Comparison of ENCODE assay signal across 20 cellular contexts in the genomic region with DNA sequence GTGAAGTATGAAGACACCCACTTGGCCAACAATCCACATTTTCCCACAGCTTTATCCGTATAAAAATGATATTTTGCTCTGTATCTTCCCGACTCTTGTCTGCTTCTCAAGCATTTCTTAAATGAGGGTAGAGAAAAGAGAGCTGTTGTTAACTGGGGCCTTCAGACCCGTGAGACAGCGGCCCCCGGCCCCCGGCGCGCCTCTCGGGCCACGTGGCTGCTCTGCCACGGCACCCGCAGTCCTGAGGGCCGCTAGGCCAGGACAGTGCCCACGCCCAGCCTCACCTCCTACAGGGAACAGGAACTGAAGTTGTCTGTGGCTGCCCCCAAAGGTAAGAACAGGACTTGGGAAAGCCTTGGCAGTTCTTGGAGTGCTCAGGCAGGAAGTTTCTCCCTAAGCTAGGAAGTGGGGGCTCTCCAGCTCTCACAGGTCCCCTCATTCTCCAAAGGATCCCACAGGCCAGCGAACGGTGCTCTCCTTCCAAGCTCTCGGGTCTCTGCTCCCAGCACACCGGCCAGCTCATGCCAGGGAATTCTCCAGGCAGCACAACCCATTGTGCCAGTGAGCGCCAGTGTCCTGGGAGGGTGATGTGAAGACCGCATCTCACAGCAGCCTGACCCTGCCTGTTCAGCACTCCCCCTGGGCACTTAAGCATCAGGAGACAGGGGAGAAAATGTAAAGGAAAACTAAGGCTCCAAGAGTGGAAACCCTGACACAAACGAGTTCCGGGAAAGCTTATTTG.
"Had no signal": no experiment of that assay in that cellular context is flagged by ENCODE, and none has a peak within 500 bp of the region (broad histone marks: within the 10 kb centered on the region; RNA-seq: fewer than 3 reads in every experiment).

No MANE protein-coding gene starts in this region.

- H3K27ac ChIP-seq: foreskin keratinocyte, left ventricle myocardium inferior, psoas muscle, right lobe of liver, suprapubic skin, tibial artery, upper lobe of right lung, vagina had no signal

- FAIRE-seq: keratinocyte had no signal

- DNase-seq: dermis blood vessel endothelial cell; foreskin keratinocyte; immature natural killer cell; left cardiac atrium; left ventricle myocardium inferior; mesendoderm; naive B cell; psoas muscle; retina; right lobe of liver; stimulated activated CD4-positive, alpha-beta T cell treated with anti-CD3 and anti-CD28 coated beads, Interleukin-4, amount 100 ng/mL, for 1 hour; stimulated activated CD8-positive, alpha-beta memory T cell treated with anti-CD3 and anti-CD28 coated beads, Interleukin-4, amount 100 ng/mL, for 48 hours; stimulated activated naive CD8-positive, alpha-beta T cell treated with anti-CD3 and anti-CD28 coated beads, Interleukin-15, Interleukin-2, amounts not matched to agents 100 U/mL and 50 U/mL, for 24 hours; tibial artery; upper lobe of right lung had no signal

- H3K27me3 ChIP-seq: foreskin keratinocyte, right lobe of liver, tibial artery, vagina had no signal

- H3K4me3 ChIP-seq: left ventricle myocardium inferior, lung, psoas muscle, right lobe of liver, suprapubic skin, tibial artery, upper lobe of right lung, vagina had no signal

- H3K36me3 ChIP-seq: left ventricle myocardium inferior, right lobe of liver, suprapubic skin, tibial artery, upper lobe of right lung, vagina had no signal

- H3K9me3 ChIP-seq: left ventricle myocardium inferior, psoas muscle, right lobe of liver, suprapubic skin, tibial artery, upper lobe of right lung, vagina had no signal

- H3K4me1 ChIP-seq: foreskin keratinocyte, left ventricle myocardium inferior, psoas muscle, right lobe of liver, suprapubic skin, tibial artery, upper lobe of right lung, vagina had no signal

- ATAC-seq: foreskin keratinocyte; left cardiac atrium; psoas muscle; stimulated activated effector memory CD8-positive, alpha-beta T cell treated with anti-CD3 and anti-CD28 coated beads, Interleukin-12 subunit alpha, Interleukin-12 subunit beta, amount 100 ng/mL, for 72 hours; stimulated activated naive CD8-positive, alpha-beta T cell treated with anti-CD3 and anti-CD28 coated beads, Interleukin-15, Interleukin-2, amounts not matched to agents 100 U/mL and 50 U/mL, for 24 hours; upper lobe of right lung had no signal
